6 cellular contexts compared by ENCODE assay signal in the genomic region with DNA sequence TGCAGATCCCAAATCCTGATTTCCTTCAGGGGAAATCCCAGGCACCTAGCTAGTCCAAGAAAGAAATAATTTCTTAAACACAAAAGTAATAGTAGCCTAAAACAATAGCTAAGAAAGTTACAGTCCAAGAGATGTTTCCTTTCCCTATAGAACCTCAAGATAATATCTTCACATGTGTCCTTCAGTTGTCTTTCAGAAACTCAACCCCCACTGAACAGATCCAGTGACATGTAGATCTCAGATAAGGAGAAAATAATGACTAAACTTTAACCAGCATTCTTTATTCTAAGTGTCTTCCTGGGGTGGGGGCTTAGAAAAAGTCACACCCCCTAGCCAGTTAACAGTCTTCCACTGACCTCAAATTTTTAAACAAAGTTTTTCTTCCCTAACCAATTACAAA.
"Had no signal": no experiment of that assay in that cellular context is flagged by ENCODE, and none has a peak within 500 bp of the region (broad histone marks: within the 10 kb centered on the region; RNA-seq: fewer than 3 reads in every experiment).

No MANE protein-coding gene starts in this region.

- H3K4me3 ChIP-seq: GM23248, HAP-1 had no signal

- H3K4me1 ChIP-seq: HAP-1 had no signal

- H3K9me3 ChIP-seq: HAP-1 had no signal

- H3K9ac ChIP-seq: GM23248 had no signal

- H2AFZ ChIP-seq: GM23248 had no signal

- ATAC-seq: HCT116 had no signal

- DNase-seq: GOT3, H7, HFFc6 had no signal

- H3K36me3 ChIP-seq: HAP-1 had no signal

- H3K27ac ChIP-seq: GM23248 had no signal
